In genomic region chr6:62390413-62390812, GRCh38 we compare ENCODE assay signal across 18 cellular contexts.
DNase-seq lines count a peak whose midpoint lies in the region; ATAC-seq and TF ChIP-seq lines count a peak whose summit lies in the region.
"Had no signal": no experiment of that assay in that cellular context is flagged by ENCODE, and none has a peak within 500 bp of the region (broad histone marks: within the 10 kb centered on the region; RNA-seq: fewer than 3 reads in every experiment).

No MANE protein-coding gene starts in this region.

- peaks cover 20% of the 10 kb centered on the region for H3K4me1 Mint-ChIP-seq in stimulated activated memory B cell treated with anti-CD40 and anti-IgM and Interleukin-4, amounts not matched to agents 10 μg/mL and 1 μg/mL and 100 μg/mL, for 72 hours
- H3K4me1 Mint-ChIP-seq in CD8-positive, alpha-beta memory T cell = no peaks in the 10 kb centered on the region
- H3K4me1 Mint-ChIP-seq: T-cell had no signal

- H3K36me3 Mint-ChIP-seq in stimulated activated memory B cell treated with anti-CD40 and anti-IgM and Interleukin-4, amounts not matched to agents 10 μg/mL and 1 μg/mL and 100 μg/mL, for 72 hours = no peaks in the 10 kb centered on the region
- H3K36me3 Mint-ChIP-seq in CD8-positive, alpha-beta memory T cell = peaks cover 0 to 1% (median 0%) of the 10 kb centered on the region in 3 donors
- H3K36me3 Mint-ChIP-seq: T-cell had no signal

- no peaks in the 10 kb centered on the region for H3K9me3 Mint-ChIP-seq in stimulated activated memory B cell treated with anti-CD40 and anti-IgM and Interleukin-4, amounts not matched to agents 10 μg/mL and 1 μg/mL and 100 μg/mL, for 72 hours
- peaks cover 5 to 49% (median 14%) of the 10 kb centered on the region in 5 donors for H3K9me3 Mint-ChIP-seq in CD8-positive, alpha-beta memory T cell

- H3K9me2 ChIP-seq in SU-DHL-6 (replicated peaks; ENCODE audit: insufficient read depth, low read length) = no peaks in the 10 kb centered on the region

- peak; percentile 60 for ATAC-seq in stimulated activated memory B cell treated with anti-CD40 and anti-IgM and Interleukin-4, amounts not matched to agents 10 μg/mL and 1 μg/mL and 100 μg/mL, for 72 hours
- ATAC-seq: GM12878, T-cell had no signal

- H3F3A ChIP-seq in SU-DHL-6 (ENCODE audit: insufficient read depth) = no peaks in the 10 kb centered on the region

- no peak overlapping the region for H3K4me2 ChIP-seq in SU-DHL-6 (ENCODE audit: low read depth, low read length, poor library complexity, severe bottlenecking)
- H3K4me2 ChIP-seq: BLaER1 had no signal

- no peaks in the 10 kb centered on the region for H3K27me3 ChIP-seq in SU-DHL-6 (ENCODE audit: low read length)
- H3K27me3 ChIP-seq in CD8-positive, alpha-beta memory T cell (ENCODE audit: insufficient read depth, low read length, poor library complexity, severe bottlenecking) = no peaks in the 10 kb centered on the region
- H3K27me3 ChIP-seq: BLaER1 had no signal

- POLR2A ChIA-PET in CD8-positive, alpha-beta memory T cell (lab: Charles Lee) = no interaction called here

- CTCF ChIA-PET in CD8-positive, alpha-beta memory T cell (lab: Charles Lee) = no interaction called here

- H3K27ac ChIP-seq in SU-DHL-6 (ENCODE audit: low read depth, low read length) = no peak overlapping the region
- H3K27ac ChIP-seq in CD8-positive, alpha-beta memory T cell (ENCODE audit: low read depth, low read length) = no peak overlapping the region
- H3K27ac ChIP-seq: BLaER1, HL-60 had no signal

- DNase-seq in NCI-H748 (lab: John Stamatoyannopoulos, UW; ENCODE audit: unreplicated experiment) (peak; percentile 45), NCI-H748 treated with DMSO at 0.1 percent for 48 hours (lab: John Stamatoyannopoulos, UW) (no peak), HT-29 (ENCODE audit: low spot score) (peak; percentile 53), G401 (ENCODE audit: low spot score) (no peak), DMS114 treated with DMSO at 0.1 percent for 48 hours (lab: John Stamatoyannopoulos, UW; ENCODE audit: unreplicated experiment) (no peak)
- DNase-seq in CD8-positive, alpha-beta memory T cell = no peak
- DNase-seq: 8988T, DMS153, GOT3, KBM-7, NCI-H187 treated with DMSO at 0.1 percent for 48 hours, NCI-H2171 treated with DMSO at 0.1 percent for 48 hours, T-cell had no signal

- in situ Hi-C loops in G401 (cut with HindIII; ENCODE audit: low sequenced_read_pairs) = no loop called here

- no peak for TF ChIP-seq CTCF in SU-DHL-6 (IDR thresholded peaks at IDR 0.05; ENCODE audit: insufficient read depth, low read length, poor library complexity, severe bottlenecking)

- no peaks in the 10 kb centered on the region for H3K36me3 ChIP-seq in SU-DHL-6 (ENCODE audit: low read length)
- no peaks in the 10 kb centered on the region for H3K36me3 ChIP-seq in CD8-positive, alpha-beta memory T cell (ENCODE audit: insufficient read depth, low read length)
- H3K36me3 ChIP-seq: BLaER1 had no signal

- no peak overlapping the region for H3K4me3 ChIP-seq in SU-DHL-6 (ENCODE audit: insufficient read depth, low read length, poor library complexity, severe bottlenecking)
- H3K4me3 ChIP-seq in CD8-positive, alpha-beta memory T cell (ENCODE audit: low read length) = no peak overlapping the region
- H3K4me3 ChIP-seq: BLaER1, GM12878 had no signal

- H3K9ac ChIP-seq in SU-DHL-6 (ENCODE audit: low read length) = no peak overlapping the region
- H3K9ac ChIP-seq: BLaER1 had no signal

- H3K27me3 Mint-ChIP-seq in stimulated activated memory B cell treated with anti-CD40 and anti-IgM and Interleukin-4, amounts not matched to agents 10 μg/mL and 1 μg/mL and 100 μg/mL, for 72 hours = no peaks in the 10 kb centered on the region
- no peaks in the 10 kb centered on the region for H3K27me3 Mint-ChIP-seq in CD8-positive, alpha-beta memory T cell
- H3K27me3 Mint-ChIP-seq: T-cell had no signal

- H3K4me3 Mint-ChIP-seq in stimulated activated memory B cell treated with anti-CD40 and anti-IgM and Interleukin-4, amounts not matched to agents 10 μg/mL and 1 μg/mL and 100 μg/mL, for 72 hours = no peak overlapping the region
- H3K4me3 Mint-ChIP-seq in CD8-positive, alpha-beta memory T cell = no peak overlapping the region
- H3K4me3 Mint-ChIP-seq: T-cell had no signal

- H4K20me1 ChIP-seq in SU-DHL-6 (ENCODE audit: low read depth, low read length) = no peaks in the 10 kb centered on the region
- H4K20me1 ChIP-seq: BLaER1 had no signal

- H3K4me1 ChIP-seq in CD8-positive, alpha-beta memory T cell (ENCODE audit: insufficient read depth, low read length) = no peaks in the 10 kb centered on the region
- H3K4me1 ChIP-seq: BLaER1 had no signal

- no peaks in the 10 kb centered on the region for H3K9me3 ChIP-seq in SU-DHL-6 (ENCODE audit: insufficient read depth, low read length)
- H3K9me3 ChIP-seq in CD8-positive, alpha-beta memory T cell (ENCODE audit: low read length) = no peaks in the 10 kb centered on the region
- H3K9me3 ChIP-seq: BLaER1 had no signal

- no peak overlapping the region for H3K27ac Mint-ChIP-seq in stimulated activated memory B cell treated with anti-CD40 and anti-IgM and Interleukin-4, amounts not matched to agents 10 μg/mL and 1 μg/mL and 100 μg/mL, for 72 hours
- H3K27ac Mint-ChIP-seq in CD8-positive, alpha-beta memory T cell = no peak overlapping the region
- H3K27ac Mint-ChIP-seq: T-cell had no signal

- H2AFZ ChIP-seq in SU-DHL-6 (ENCODE audit: low read depth, low read length, severe bottlenecking) = peak overlapping the region; percentile 49

- H3K79me2 ChIP-seq in SU-DHL-6 (ENCODE audit: insufficient read depth, low read length) = no peaks in the 10 kb centered on the region

Comparison
In these comparisons a context has a peak if more than half of its experiments do, and no peak if none do; other contexts are left out.
1. DNase-seq: peak in NCI-H748 (single experiment) and HT-29 (single experiment); none in NCI-H748 treated with DMSO at 0.1 percent for 48 hours (single experiment), CD8-positive, alpha-beta memory T cell (0 of 5), G401 (single experiment) and DMS114 treated with DMSO at 0.1 percent for 48 hours (single experiment).